In genomic region chr2:217178366-217178765, GRCh38 we compare ENCODE assay signal across 21 cellular contexts.
"Had no signal": no experiment of that assay in that cellular context is flagged by ENCODE, and none has a peak within 500 bp of the region (broad histone marks: within the 10 kb centered on the region; RNA-seq: fewer than 3 reads in every experiment).

No MANE protein-coding gene starts in this region.

- H3K27me3 ChIP-seq: colonic mucosa, esophagus squamous epithelium, gastrocnemius medialis, left lung had no signal

- H3K4me1 ChIP-seq: colonic mucosa, esophagus squamous epithelium, left lung, lower lobe of right lung had no signal

- H3K27ac ChIP-seq: colonic mucosa, epithelial cell of prostate, esophagus squamous epithelium, gastrocnemius medialis, heart right ventricle, left lung, lower lobe of right lung had no signal

- H3K36me3 ChIP-seq: colonic mucosa, esophagus squamous epithelium, gastrocnemius medialis, heart right ventricle, left lung, lower lobe of right lung had no signal

- DNase-seq: colonic mucosa; cortex of kidney; effector CD8-positive, alpha-beta T cell; effector memory CD8-positive, alpha-beta T cell; endodermal cell; erythroblast; esophagus squamous epithelium; foreskin melanocyte; gastrocnemius medialis; glutamatergic neuron; head of caudate nucleus; heart right ventricle; hippocampal formation; left cardiac atrium; left lung; left ventricle myocardium superior; lower lobe of right lung; mesenchymal stem cell; mucosa of descending colon; naive B cell had no signal

- H3K4me3 ChIP-seq: colonic mucosa, esophagus squamous epithelium, gastrocnemius medialis, heart right ventricle, left lung, lower lobe of right lung, mucosa of descending colon had no signal

- H3K9me3 ChIP-seq: colonic mucosa, esophagus squamous epithelium, gastrocnemius medialis, lower lobe of right lung, mucosa of descending colon had no signal
